Comparison of ENCODE assay signal across 2 cellular contexts in the genomic region with DNA sequence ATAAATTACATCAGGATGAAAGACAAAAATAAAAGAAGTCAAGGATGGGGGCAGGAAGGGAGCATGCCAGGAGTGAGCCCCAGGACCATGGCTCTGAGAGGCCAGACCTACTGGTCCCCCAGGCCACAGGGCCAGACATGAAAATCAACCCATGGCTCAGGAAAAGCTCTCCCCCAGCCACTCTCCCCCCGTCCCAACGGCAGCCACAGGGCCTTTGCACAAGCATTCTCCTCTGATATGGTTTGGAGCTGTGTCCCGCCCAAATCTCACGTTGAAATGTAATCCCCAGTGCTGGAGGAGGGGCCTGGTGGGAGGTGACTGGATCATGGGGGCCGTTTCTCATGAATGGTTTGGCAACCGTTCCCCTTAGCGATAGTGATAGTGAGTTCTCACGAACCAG.
TF ChIP-seq lines count a peak whose summit lies in the region.

No MANE protein-coding gene starts in this region.

TF ChIP-seq in WTC11, 78 proteins besides CTCF, POLR2A, EP300 and RAD21:
- TF ChIP-seq, protein P1, sequence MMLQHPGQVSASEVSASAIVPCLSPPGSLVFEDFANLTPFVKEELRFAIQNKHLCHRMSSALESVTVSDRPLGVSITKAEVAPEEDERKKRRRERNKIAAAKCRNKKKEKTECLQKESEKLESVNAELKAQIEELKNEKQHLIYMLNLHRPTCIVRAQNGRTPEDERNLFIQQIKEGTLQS (CRISPR knock-in tag; conservative IDR thresholded peaks at IDR 0.05) = no peak
- TF ChIP-seq GTF2I (CRISPR knock-in tag; conservative IDR thresholded peaks at IDR 0.05) = 0 out of 2 replicates have a peak, but pooled peaks have one; percentile 18
- no peak for TF ChIP-seq AR (CRISPR knock-in tag; IDR thresholded peaks at IDR 0.05)
- no peak for TF ChIP-seq ZNF512 (CRISPR knock-in tag; IDR thresholded peaks at IDR 0.05; ENCODE audit: borderline replicate concordance)
TF ChIP-seq in WTC11: peak in this region for 1.

TF ChIP-seq in H1, 55 proteins besides CTCF, POLR2A, EP300 and RAD21:
- TF ChIP-seq GABPA (IDR thresholded peaks at IDR 0.05; ENCODE audit: borderline replicate concordance, insufficient read depth, low read length) (no peak), SP1 (IDR thresholded peaks at IDR 0.05; ENCODE audit: low read depth, low read length) (no peak), MAFK (IDR thresholded peaks at IDR 0.05; ENCODE audit: low read depth, low read length) (no peak), KDM1A (IDR thresholded peaks at IDR 0.05; ENCODE audit: borderline replicate concordance, low read length) (0 out of 2 replicates have a peak, but pooled peaks have one; percentile 25), CHD2 (IDR thresholded peaks at IDR 0.05; ENCODE audit: low read length) (no peak)
